ENCODE assay signal across 8 cellular contexts in the genomic region with DNA sequence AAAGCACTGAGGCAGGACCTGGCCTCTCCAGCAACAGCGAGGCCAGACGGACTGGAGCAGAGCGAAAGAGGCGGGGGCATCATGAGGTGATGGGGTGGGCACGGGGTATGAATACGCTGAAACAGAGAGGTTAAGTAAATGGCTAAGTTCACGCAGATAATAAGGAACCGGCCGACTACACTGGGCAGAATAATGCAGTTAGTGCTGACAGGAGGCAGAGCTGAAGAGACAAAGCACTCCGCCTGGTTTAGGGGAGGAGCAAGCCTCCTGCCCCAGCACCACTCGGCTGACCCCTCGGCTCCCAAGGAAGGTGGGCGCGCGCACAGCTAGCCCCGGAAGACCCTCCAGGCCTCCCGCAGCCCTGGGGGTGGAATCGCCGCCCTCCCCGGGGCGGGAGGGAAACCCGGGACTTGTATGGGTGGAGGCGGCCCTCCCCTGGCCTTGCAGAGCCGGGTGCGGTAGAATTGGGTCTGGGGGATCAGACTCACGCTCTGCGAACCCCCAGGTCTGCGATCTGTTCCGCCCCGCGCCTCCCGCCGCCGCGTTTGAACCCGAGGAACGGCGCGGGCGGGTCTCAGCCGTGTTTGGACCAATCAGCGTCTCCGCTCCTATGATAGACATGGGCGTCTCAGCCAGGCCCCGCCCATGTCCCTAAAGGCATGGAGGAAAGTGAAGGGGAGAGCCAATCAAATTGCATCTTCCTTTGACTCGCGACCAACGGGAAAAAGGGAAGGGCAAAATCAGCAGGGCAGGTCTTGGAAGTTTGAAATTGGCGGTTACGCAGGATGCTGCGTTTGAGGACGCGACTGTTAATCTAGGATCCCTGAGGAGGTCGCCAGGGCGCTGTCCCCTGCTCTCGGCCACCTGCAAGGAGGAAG. TPM values are rescaled to one million over a fixed set of nuclear protein-coding genes. Genes with fewer than 3 reads are reported as not detected.
DNase-seq lines count a peak whose midpoint lies in the region; ATAC-seq and TF ChIP-seq lines count a peak whose summit lies in the region.

A gene with protein sequence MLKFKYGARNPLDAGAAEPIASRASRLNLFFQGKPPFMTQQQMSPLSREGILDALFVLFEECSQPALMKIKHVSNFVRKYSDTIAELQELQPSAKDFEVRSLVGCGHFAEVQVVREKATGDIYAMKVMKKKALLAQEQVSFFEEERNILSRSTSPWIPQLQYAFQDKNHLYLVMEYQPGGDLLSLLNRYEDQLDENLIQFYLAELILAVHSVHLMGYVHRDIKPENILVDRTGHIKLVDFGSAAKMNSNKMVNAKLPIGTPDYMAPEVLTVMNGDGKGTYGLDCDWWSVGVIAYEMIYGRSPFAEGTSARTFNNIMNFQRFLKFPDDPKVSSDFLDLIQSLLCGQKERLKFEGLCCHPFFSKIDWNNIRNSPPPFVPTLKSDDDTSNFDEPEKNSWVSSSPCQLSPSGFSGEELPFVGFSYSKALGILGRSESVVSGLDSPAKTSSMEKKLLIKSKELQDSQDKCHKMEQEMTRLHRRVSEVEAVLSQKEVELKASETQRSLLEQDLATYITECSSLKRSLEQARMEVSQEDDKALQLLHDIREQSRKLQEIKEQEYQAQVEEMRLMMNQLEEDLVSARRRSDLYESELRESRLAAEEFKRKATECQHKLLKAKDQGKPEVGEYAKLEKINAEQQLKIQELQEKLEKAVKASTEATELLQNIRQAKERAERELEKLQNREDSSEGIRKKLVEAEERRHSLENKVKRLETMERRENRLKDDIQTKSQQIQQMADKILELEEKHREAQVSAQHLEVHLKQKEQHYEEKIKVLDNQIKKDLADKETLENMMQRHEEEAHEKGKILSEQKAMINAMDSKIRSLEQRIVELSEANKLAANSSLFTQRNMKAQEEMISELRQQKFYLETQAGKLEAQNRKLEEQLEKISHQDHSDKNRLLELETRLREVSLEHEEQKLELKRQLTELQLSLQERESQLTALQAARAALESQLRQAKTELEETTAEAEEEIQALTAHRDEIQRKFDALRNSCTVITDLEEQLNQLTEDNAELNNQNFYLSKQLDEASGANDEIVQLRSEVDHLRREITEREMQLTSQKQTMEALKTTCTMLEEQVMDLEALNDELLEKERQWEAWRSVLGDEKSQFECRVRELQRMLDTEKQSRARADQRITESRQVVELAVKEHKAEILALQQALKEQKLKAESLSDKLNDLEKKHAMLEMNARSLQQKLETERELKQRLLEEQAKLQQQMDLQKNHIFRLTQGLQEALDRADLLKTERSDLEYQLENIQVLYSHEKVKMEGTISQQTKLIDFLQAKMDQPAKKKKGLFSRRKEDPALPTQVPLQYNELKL (N-terminal part only) (minus strand): TSS at position 560 of the 878 bp plus-strand sequence. CDS start 1,152 bp downstream, outside the sequence.

- no peaks in the 10 kb centered on the region for H3K4me1 ChIP-seq in HUES48 (ENCODE audit: control insufficient read depth, insufficient read depth, low read length)
- H3K4me1 ChIP-seq in NT2/D1 (ENCODE audit: insufficient read depth, insufficient read length) = no peaks in the 10 kb centered on the region

- H3K27ac Mint-ChIP-seq in Calu3 (ENCODE audit: unreplicated experiment) = peak within 1 kb of the TSS; percentile 14

- H3K4me3 Mint-ChIP-seq in Calu3 (ENCODE audit: low read depth, unreplicated experiment) = peak within 1 kb of the TSS; percentile 87

- in situ Hi-C loops in endometrial microvascular endothelial cells (cut with HindIII; ENCODE audit: inconsistent ontology term, low pct_unique_long_range_greater_than_20kb, low sequenced_read_pairs) = no loop called here

- CTCF ChIA-PET in Calu3 (lab: Charles Lee) = interaction anchor here (1.4 kb wide), 1 partner anchor 61 kb away, joined by 3 read pairs; no protein-coding TSS in a partner anchor

- H3K27me3 ChIP-seq in HUES48 (ENCODE audit: control insufficient read depth, insufficient read depth, low read length) = no peaks in the 10 kb centered on the region
- no peaks in the 10 kb centered on the region for H3K27me3 ChIP-seq in NT2/D1 (ENCODE audit: insufficient read depth, insufficient read length)

- peaks cover 17% of the 10 kb centered on the region for H3K36me3 Mint-ChIP-seq in Calu3 (ENCODE audit: insufficient read depth, unreplicated experiment)

- BruUV-seq in Calu3 (replicated peaks; lab: Mats Ljungman, UMichigan) = no TSS peak

- peaks cover 33% of the 10 kb centered on the region for H3K36me3 ChIP-seq in HUES48 (ENCODE audit: control insufficient read depth, insufficient read depth, low read length)
- H3K36me3 ChIP-seq in NT2/D1 (ENCODE audit: insufficient read depth, insufficient read length, low read length) = peaks cover 38% of the 10 kb centered on the region

- H3K27me3 Mint-ChIP-seq in Calu3 (ENCODE audit: unreplicated experiment) = peaks cover 17% of the 10 kb centered on the region

- DNase-seq in Calu3 (peak; percentile 94), NT2/D1 (ENCODE audit: low read depth, low spot score) (peak; percentile 95), mesenteric fat pad (ENCODE audit: low spot score) (peak; percentile 92)
- peak; percentile 49 to 69 (median 67) for DNase-seq in activated CD8-positive, alpha-beta memory T cell treated with anti-CD3 and anti-CD28 coated beads for 48 hours (ENCODE audit: low read depth in 2 of 3, low spot score in 2 of 3)
- DNase-seq in stimulated activated CD8-positive, alpha-beta memory T cell treated with anti-CD3 and anti-CD28 coated beads, Interleukin-15, amount 100 ng/mL, for 1 hour (ENCODE audit: low read depth) = peak; percentile 69

- H3K9ac ChIP-seq in HUES48 (ENCODE audit: low read depth, low read length) (peak within 1 kb of the TSS; percentile 82), NT2/D1 (ENCODE audit: insufficient read length, low read depth) (peak within 1 kb of the TSS; percentile 95)

- peak within 1 kb of the TSS; percentile 93 for H3K27ac ChIP-seq in HUES48 (ENCODE audit: low read depth, low read length)

- H3K4me3 ChIP-seq in HUES48 (ENCODE audit: low read depth, low read length) = peak within 1 kb of the TSS; percentile 80
- H3K4me3 ChIP-seq in NT2/D1 (ENCODE audit: insufficient read length, low read depth) = peak within 1 kb of the TSS; percentile 92

- no peaks in the 10 kb centered on the region for H3K4me1 Mint-ChIP-seq in Calu3 (ENCODE audit: low read depth, unreplicated experiment)

- intact Hi-C loops in Calu3 (cut with micrococcal nuclease; ENCODE audit: unreplicated experiment) = loop anchor here (2.0 kb wide), 1 partner anchor 62 kb away; no protein-coding TSS in a partner anchor

- H3K9me3 Mint-ChIP-seq in Calu3 (ENCODE audit: low read depth, unreplicated experiment) = no peaks in the 10 kb centered on the region

- ATAC-seq in GM21423 (IDR thresholded peaks at IDR 0.05; ENCODE audit: unreplicated experiment) = peak; percentile 100

- no peak for TF ChIP-seq CTCF in Calu3 (IDR thresholded peaks at IDR 0.05; ENCODE audit: unreplicated experiment)

- no peaks in the 10 kb centered on the region for H3K9me3 ChIP-seq in HUES48 (ENCODE audit: control insufficient read depth, insufficient read depth, low read length)
- H3K9me3 ChIP-seq in NT2/D1 (ENCODE audit: insufficient read depth, low read length) = no peaks in the 10 kb centered on the region

RNA-seq across cellular contexts. Expression of the gene that starts here (rescaled TPM):
- total RNA-seq in Calu3 (2022) (72.4 and 82.3 TPM in 2 replicates), endometrial microvascular endothelial cells (ENCODE audit: inconsistent ontology term) (33.0 TPM), mesenteric fat pad (2.4 TPM)

Comparison
In these comparisons a context has a peak if more than half of its experiments do, and no peak if none do; other contexts are left out.
1. Peak in every context shown above with its lines: DNase-seq, ATAC-seq, H3K4me3 ChIP-seq and H3K27ac ChIP-seq.
2. RNA of the gene that starts here (total RNA-seq): 72.4 to 82.3 TPM in Calu3 and 33.0 TPM in endometrial microvascular endothelial cells (single experiment); 2.4 TPM in mesenteric fat pad (single experiment); every median in the first group is over 10 times any median in the second.